In genomic region chr1:42817976-42818375, GRCh38 we compare ENCODE assay signal across 1 cellular context.
TF ChIP-seq lines count a peak whose summit lies in the region.

No MANE protein-coding gene starts in this region.

TF ChIP-seq in HCT116, 20 proteins besides CTCF, POLR2A, EP300 and RAD21 (continued from another document):
- no peak for TF ChIP-seq ZBTB33 (IDR thresholded peaks at IDR 0.05; ENCODE audit: extremely low read depth, insufficient replicate concordance, low read length)
- TF ChIP-seq, protein P1, sequence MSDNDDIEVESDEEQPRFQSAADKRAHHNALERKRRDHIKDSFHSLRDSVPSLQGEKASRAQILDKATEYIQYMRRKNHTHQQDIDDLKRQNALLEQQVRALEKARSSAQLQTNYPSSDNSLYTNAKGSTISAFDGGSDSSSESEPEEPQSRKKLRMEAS (IDR thresholded peaks at IDR 0.05): no peak
- TF ChIP-seq, protein P2, sequence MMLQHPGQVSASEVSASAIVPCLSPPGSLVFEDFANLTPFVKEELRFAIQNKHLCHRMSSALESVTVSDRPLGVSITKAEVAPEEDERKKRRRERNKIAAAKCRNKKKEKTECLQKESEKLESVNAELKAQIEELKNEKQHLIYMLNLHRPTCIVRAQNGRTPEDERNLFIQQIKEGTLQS (IDR thresholded peaks at IDR 0.05): no peak
- TF ChIP-seq FOSL1 (IDR thresholded peaks at IDR 0.05; ENCODE audit: low read depth): no peak
- TF ChIP-seq SP1 (IDR thresholded peaks at IDR 0.05; ENCODE audit: low read depth): no peak
- TF ChIP-seq REST (IDR thresholded peaks at IDR 0.05; ENCODE audit: low read depth): no peak
- TF ChIP-seq CEBPB (IDR thresholded peaks at IDR 0.05; ENCODE audit: low read depth): no peak
- TF ChIP-seq CBX3 (IDR thresholded peaks at IDR 0.05; ENCODE audit: low read depth): no peak
- no peak for TF ChIP-seq EGR1 (IDR thresholded peaks at IDR 0.05; ENCODE audit: low read depth)
- TF ChIP-seq TCF7L2 (IDR thresholded peaks at IDR 0.05; ENCODE audit: borderline replicate concordance, extremely low read depth, insufficient read depth, insufficient read length): no peak
- no peak for TF ChIP-seq JUND (IDR thresholded peaks at IDR 0.05)
- TF ChIP-seq ZNF274 (IDR thresholded peaks at IDR 0.05; ENCODE audit: low read depth, low read length): no peak
- TF ChIP-seq SRF (IDR thresholded peaks at IDR 0.05; ENCODE audit: low read depth): no peak
TF ChIP-seq in HCT116: peak in this region for 0.
